In genomic region chr22:17954200-17954859, GRCh38 we compare ENCODE assay signal across 26 cellular contexts.
DNase-seq lines count a peak whose midpoint lies in the region; ATAC-seq, FAIRE-seq and TF ChIP-seq lines count a peak whose summit lies in the region.
"Had no signal": no experiment of that assay in that cellular context is flagged by ENCODE, and none has a peak within 500 bp of the region (broad histone marks: within the 10 kb centered on the region; RNA-seq: fewer than 3 reads in every experiment).

No MANE protein-coding gene starts in this region.

- H3K4me1 ChIP-seq in GM23248 (ENCODE audit: insufficient read depth), result peaks cover 20% of the 10 kb centered on the region

- H3K9me3 Mint-ChIP-seq in naive B cell, result no peaks in the 10 kb centered on the region
- H3K9me3 Mint-ChIP-seq: activated CD4-positive, alpha-beta T cell treated with anti-CD3 and anti-CD28 coated beads, Interleukin-2, amount 10 ng/mL, durations not matched to agents 24 days and 14 days; activated naive CD8-positive, alpha-beta T cell treated with anti-CD3 and anti-CD28 coated beads for 36 hours; activated T-helper 1 cell treated with anti-CD3 and anti-CD28 coated beads, Interleukin-12 subunit alpha, Interleukin-12 subunit beta, Interleukin-2, Interleukin-4 antibody, amounts not matched to agents 30 ng/mL and 10 ng/mL and 1 ng/mL, durations not matched to agents 14 hours and 24 hours and 36 hours; effector memory CD8-positive, alpha-beta T cell; T-cell had no signal

- H3K4me3 ChIP-seq in LNCaP clone FGC (ENCODE audit: low read depth, low read length) (no peak overlapping the region), GM23248 (no peak overlapping the region)
- H3K4me3 ChIP-seq: lower lobe of right lung, skin epidermis, thyroid gland had no signal

- H3K36me3 Mint-ChIP-seq in naive B cell, result peaks cover 5 to 11% of the 10 kb centered on the region in 2 donors
- H3K36me3 Mint-ChIP-seq: T-cell had no signal

- 87% methylated on average over 10 of the region's 10 CpGs for WGBS in GM23248 (ENCODE audit: low coverage in 1 of 2, low lambda C conversion rate in 2 of 2, missing lambda C conversion rate in 2 of 2), 2 experiments

- peak; percentile 30 for DNase-seq in LNCaP clone FGC (ENCODE audit: low read depth)
- DNase-seq in naive B cell, result no peak
- no peak for DNase-seq in GM23248
- DNase-seq in G401 (ENCODE audit: low spot score), result no peak
- no peak for DNase-seq in activated naive CD4-positive, alpha-beta T cell treated with anti-CD3 and anti-CD28 coated beads, Interleukin-2, amount 50 U/mL, for 16 hours
- DNase-seq: activated CD4-positive, alpha-beta T cell treated with anti-CD3 and anti-CD28 coated beads, Interleukin-2, amount 10 ng/mL, durations not matched to agents 24 days and 14 days; activated CD8-positive, alpha-beta memory T cell treated with anti-CD3 and anti-CD28 coated beads, Interleukin-2, amount 10 ng/mL, durations not matched to agents 7 days and 5 days; activated naive CD8-positive, alpha-beta T cell treated with anti-CD3 and anti-CD28 coated beads for 36 hours; AML-193; DND-41; effector memory CD8-positive, alpha-beta T cell; HCEC 1CT; lower lobe of right lung; NCI-H1417; NCI-H526 treated with DMSO at 0.1 percent for 48 hours; Right ventricle myocardium superior; stimulated activated CD4-positive, alpha-beta T cell treated with anti-CD3 and anti-CD28 coated beads, Interleukin-2, amount 100 ng/mL, for 24 hours; stimulated activated naive CD4-positive, alpha-beta T cell treated with Interleukin-2 at 50 U/mL for 16 hours; T-cell; thyroid gland had no signal

- H3K79me2 ChIP-seq in GM23248 (ENCODE audit: insufficient read depth), result peaks cover 96% of the 10 kb centered on the region

- H3K4me3 Mint-ChIP-seq in naive B cell, result no peak overlapping the region
- H3K4me3 Mint-ChIP-seq: activated CD4-positive, alpha-beta T cell treated with anti-CD3 and anti-CD28 coated beads, Interleukin-2, amount 10 ng/mL, durations not matched to agents 24 days and 14 days; activated CD8-positive, alpha-beta memory T cell treated with anti-CD3 and anti-CD28 coated beads, Interleukin-2, amount 10 ng/mL, durations not matched to agents 7 days and 5 days; activated naive CD8-positive, alpha-beta T cell treated with anti-CD3 and anti-CD28 coated beads for 36 hours; activated T-helper 1 cell treated with anti-CD3 and anti-CD28 coated beads, Interleukin-12 subunit alpha, Interleukin-12 subunit beta, Interleukin-2, Interleukin-4 antibody, amounts not matched to agents 30 ng/mL and 10 ng/mL and 1 ng/mL, durations not matched to agents 14 hours and 24 hours and 36 hours; effector memory CD8-positive, alpha-beta T cell; T-cell had no signal

- peaks cover 51 to 86% (median 71%) of the 10 kb centered on the region in 3 donors for H3K4me1 Mint-ChIP-seq in naive B cell
- H3K4me1 Mint-ChIP-seq: activated CD8-positive, alpha-beta memory T cell treated with anti-CD3 and anti-CD28 coated beads, Interleukin-2, amount 10 ng/mL, durations not matched to agents 7 days and 5 days had no signal

- peak overlapping the region in 4 of 6 donors; percentile 9 to 80 (median 46) for H3K27ac Mint-ChIP-seq in naive B cell
- H3K27ac Mint-ChIP-seq: activated CD4-positive, alpha-beta T cell treated with anti-CD3 and anti-CD28 coated beads, Interleukin-2, amount 10 ng/mL, durations not matched to agents 24 days and 14 days; activated CD8-positive, alpha-beta memory T cell treated with anti-CD3 and anti-CD28 coated beads, Interleukin-2, amount 10 ng/mL, durations not matched to agents 7 days and 5 days; activated naive CD8-positive, alpha-beta T cell treated with anti-CD3 and anti-CD28 coated beads for 36 hours; activated T-helper 1 cell treated with anti-CD3 and anti-CD28 coated beads, Interleukin-12 subunit alpha, Interleukin-12 subunit beta, Interleukin-2, Interleukin-4 antibody, amounts not matched to agents 30 ng/mL and 10 ng/mL and 1 ng/mL, durations not matched to agents 14 hours and 24 hours and 36 hours; effector memory CD8-positive, alpha-beta T cell; T-cell had no signal

- 0 out of 2 replicates have a peak, but pooled peaks cover 4% of the 10 kb centered on the region for H4K20me1 ChIP-seq in GM23248 (ENCODE audit: insufficient read depth)

- H3K27me3 ChIP-seq in GM23248 (replicated peaks; ENCODE audit: insufficient read depth), result no peaks in the 10 kb centered on the region
- H3K27me3 ChIP-seq: thyroid gland had no signal

- in situ Hi-C loops in GM23248 (cut with MboI) (no loop called here), G401 (cut with HindIII; ENCODE audit: low sequenced_read_pairs) (no loop called here)

- H2AFZ ChIP-seq in GM23248, result no peak overlapping the region
- H2AFZ ChIP-seq: parathyroid adenoma had no signal

- H3F3A ChIP-seq in GM23248 (ENCODE audit: insufficient read depth), result peaks cover 18% of the 10 kb centered on the region

- H3K36me3 ChIP-seq in GM23248 (ENCODE audit: low read depth), result no peaks in the 10 kb centered on the region
- H3K36me3 ChIP-seq: lower lobe of right lung, thyroid gland had no signal

- H3K27ac ChIP-seq in GM23248, result no peak overlapping the region
- H3K27ac ChIP-seq: lower lobe of right lung, parathyroid adenoma, skin epidermis, thyroid gland had no signal

- H3K9ac ChIP-seq in GM23248, result no peak overlapping the region
- H3K9ac ChIP-seq: parathyroid adenoma had no signal

- no peak for TF ChIP-seq CTCF in LNCaP clone FGC (IDR thresholded peaks at IDR 0.05; ENCODE audit: control insufficient read depth, extremely low read depth, insufficient read depth)

- no peaks in the 10 kb centered on the region for H3K27me3 Mint-ChIP-seq in naive B cell
- H3K27me3 Mint-ChIP-seq: activated CD4-positive, alpha-beta T cell treated with anti-CD3 and anti-CD28 coated beads, Interleukin-2, amount 10 ng/mL, durations not matched to agents 24 days and 14 days; activated CD8-positive, alpha-beta memory T cell treated with anti-CD3 and anti-CD28 coated beads, Interleukin-2, amount 10 ng/mL, durations not matched to agents 7 days and 5 days; activated naive CD8-positive, alpha-beta T cell treated with anti-CD3 and anti-CD28 coated beads for 36 hours; effector memory CD8-positive, alpha-beta T cell; T-cell had no signal

- H3K9me2 ChIP-seq in GM23248 (ENCODE audit: insufficient read depth), result no peaks in the 10 kb centered on the region

- ATAC-seq in naive B cell (ENCODE audit: low read depth in 2 of 2), result no peak
- ATAC-seq in HG03139 (IDR thresholded peaks at IDR 0.05; ENCODE audit: unreplicated experiment), result no peak
- ATAC-seq: activated CD8-positive, alpha-beta memory T cell treated with anti-CD3 and anti-CD28 coated beads, Interleukin-2, amount 10 ng/mL, durations not matched to agents 7 days and 5 days; effector memory CD8-positive, alpha-beta T cell; lower lobe of right lung; T-cell had no signal

- H3K4me2 ChIP-seq in GM23248 (ENCODE audit: unreplicated experiment), result no peak overlapping the region

- peak; percentile 84 for FAIRE-seq in islet of Langerhans (lab: Jason Lieb, UNC)
- FAIRE-seq: TTC549 had no signal

- H3K9me3 ChIP-seq in GM23248 (ENCODE audit: low read depth), result no peaks in the 10 kb centered on the region
- H3K9me3 ChIP-seq: lower lobe of right lung, thyroid gland had no signal
